Comparison of ENCODE assay signal across 8 cellular contexts in the genomic region with DNA sequence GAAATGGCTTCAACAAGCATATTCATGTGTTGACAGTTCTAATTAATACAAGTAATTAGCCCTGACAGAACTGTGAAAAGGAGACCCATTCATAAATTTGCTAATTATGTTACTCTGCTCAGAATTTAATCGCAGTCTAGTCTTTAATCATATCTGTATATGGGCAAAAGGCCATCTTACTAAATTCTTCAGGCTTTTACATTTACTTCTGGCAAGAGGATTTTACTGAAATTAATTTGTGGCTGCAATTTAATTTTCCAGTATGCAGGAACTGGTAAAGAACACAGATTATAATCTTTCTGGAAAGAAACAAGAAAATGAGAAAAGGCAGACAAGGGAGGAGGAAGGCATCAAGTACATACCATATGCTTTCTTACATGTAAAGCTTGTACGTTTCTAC.
"Had no signal": no experiment of that assay in that cellular context is flagged by ENCODE, and none has a peak within 500 bp of the region (broad histone marks: within the 10 kb centered on the region; RNA-seq: fewer than 3 reads in every experiment).

No MANE protein-coding gene starts in this region.

- H3K4me1 ChIP-seq: HAP-1 had no signal

- H3K9ac ChIP-seq: GM23248 had no signal

- H3K4me3 ChIP-seq: GM23248, GM23338, HAP-1 had no signal

- H3K27ac ChIP-seq: GM23248 had no signal

- H3K4me3 Mint-ChIP-seq: GM23338, H9, HFFc6 had no signal

- H3K4me1 Mint-ChIP-seq: GM23338, H9 had no signal

- H2AFZ ChIP-seq: GM23248, GM23338 had no signal

- H3K36me3 ChIP-seq: HAP-1 had no signal

- ATAC-seq: GM23338 had no signal

- H3K4me2 ChIP-seq: GM23338 had no signal

- DNase-seq: GM23248, GOT3, H7, H9, HCEC 1CT, HFFc6 had no signal

- H3K9me3 ChIP-seq: HAP-1 had no signal
